9 cellular contexts compared by ENCODE assay signal in the genomic region with DNA sequence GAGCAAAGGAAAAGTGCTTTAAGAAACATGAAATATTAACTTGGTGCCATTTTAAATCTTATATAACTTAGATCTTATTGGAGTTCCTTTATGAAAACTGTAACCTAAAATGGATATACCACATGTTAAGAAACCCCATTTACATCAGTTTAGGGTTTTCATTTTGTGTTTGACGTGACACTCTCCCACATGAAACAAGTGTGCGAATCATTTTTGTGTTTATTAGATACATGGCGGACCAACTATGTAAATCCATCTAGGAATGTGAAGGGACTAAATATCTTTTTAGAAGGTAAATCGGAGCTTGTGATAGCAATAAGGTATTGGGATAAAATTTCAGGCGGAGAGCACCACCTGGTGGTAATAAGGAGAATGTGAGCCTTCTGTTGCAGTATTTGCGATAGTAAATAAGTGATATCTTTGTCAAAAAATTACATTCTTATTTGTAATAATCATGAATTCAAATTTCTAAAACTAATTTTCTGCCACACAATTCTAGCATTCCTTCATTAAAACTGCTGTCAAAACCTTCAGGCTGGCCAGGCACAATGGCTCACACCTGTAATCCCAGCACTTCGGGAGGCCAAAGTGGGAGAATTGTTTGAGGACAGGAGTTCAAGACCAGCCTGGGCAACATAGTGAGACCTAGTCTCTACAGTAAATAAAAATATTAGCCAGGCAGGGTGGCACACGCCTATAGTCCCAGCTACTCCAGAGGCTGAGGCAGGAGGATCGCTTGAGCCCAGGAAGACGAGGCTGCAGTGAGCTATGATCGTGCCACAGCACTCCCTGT. TPM values are rescaled to one million over a fixed set of nuclear protein-coding genes. Genes with fewer than 3 reads are reported as not detected.
DNase-seq lines count a peak whose midpoint lies in the region; ATAC-seq, FAIRE-seq and TF ChIP-seq lines count a peak whose summit lies in the region.
"Had no signal": no experiment of that assay in that cellular context is flagged by ENCODE, and none has a peak within 500 bp of the region (broad histone marks: within the 10 kb centered on the region; RNA-seq: fewer than 3 reads in every experiment).

No MANE protein-coding gene starts in this region.

- H3K9me3 ChIP-seq in psoas muscle = no peaks in the 10 kb centered on the region
- H3K9me3 ChIP-seq: SJSA1 had no signal

- H3K27me3 Mint-ChIP-seq in activated T-cell treated with anti-CD3 and anti-CD28 coated beads, Interleukin-2, amount 50 U/mL, for 72 hours (ENCODE audit: low read depth) = no peaks in the 10 kb centered on the region

- WGBS in psoas muscle, 3 donors = 48 to 53% (median 49%) methylated on average over 11 of the region's 11 CpGs

- peak overlapping the region; percentile 56 to 77 for H3K4me3 Mint-ChIP-seq in activated T-cell treated with anti-CD3 and anti-CD28 coated beads, Interleukin-2, amount 50 U/mL, for 72 hours

- peaks cover 0 to 2% of the 10 kb centered on the region in 2 donors for H3K9me3 Mint-ChIP-seq in activated T-cell treated with anti-CD3 and anti-CD28 coated beads, Interleukin-2, amount 50 U/mL, for 72 hours

- H3K27ac ChIP-seq in psoas muscle = no peak overlapping the region
- H3K27ac ChIP-seq: SJSA1 had no signal

- ATAC-seq in activated T-cell treated with anti-CD3 and anti-CD28 coated beads, Interleukin-2, amount 50 U/mL, for 72 hours (replicated peaks in 1 of 2) = peak; percentile 20 to 28
- peak in 2 of 4 donors; percentile 67 to 77 for ATAC-seq in psoas muscle
- no peak for ATAC-seq in HG03457 (IDR thresholded peaks at IDR 0.05; ENCODE audit: unreplicated experiment)
- no peak for ATAC-seq in GM18502 (IDR thresholded peaks at IDR 0.05; ENCODE audit: poor library complexity, unreplicated experiment)

- peak overlapping the region; percentile 93 for H3K27ac Mint-ChIP-seq in activated T-cell treated with anti-CD3 and anti-CD28 coated beads, Interleukin-2, amount 50 U/mL, for 72 hours

- intact Hi-C loops in psoas muscle (cut with DNase I) = loop anchor here (2.0 to 5.0 kb wide), 3 partner anchors 68 to 260 kb away; no protein-coding TSS in a partner anchor

- H3K4me1 Mint-ChIP-seq in activated T-cell treated with anti-CD3 and anti-CD28 coated beads, Interleukin-2, amount 50 U/mL, for 72 hours (ENCODE audit: low read depth) = peaks cover 72% of the 10 kb centered on the region

- DNase-seq in CD1c-positive myeloid dendritic cell (ENCODE audit: extremely low spot score) (peak; percentile 77), GM18507 (ENCODE audit: extremely low spot score, insufficient read length, low read depth) (no peak), NCI-H446 (lab: John Stamatoyannopoulos, UW) (peak; percentile 60 to 65), foreskin fibroblast (peak; percentile 42 to 81), psoas muscle (no peak)
- peak in 1 of 2 donors; percentile 32 for DNase-seq in activated T-cell treated with anti-CD3 and anti-CD28 coated beads, Interleukin-2, amount 50 U/mL, for 72 hours

- H3K4me3 ChIP-seq in foreskin fibroblast (ENCODE audit: low read depth in 1 of 2, low read length in 2 of 2) (no peak overlapping the region), psoas muscle (peak overlapping the region; percentile 13)
- H3K4me3 ChIP-seq: SJSA1 had no signal

- peak; percentile 63 for TF ChIP-seq CTCF in foreskin fibroblast (IDR thresholded peaks at IDR 0.05; ENCODE audit: low read depth, low read length)
- TF ChIP-seq CTCF in psoas muscle (IDR thresholded peaks at IDR 0.05) = peak; percentile 88

- FAIRE-seq in GM18507 (lab: Jason Lieb, UNC) = peak; percentile 89

- peaks cover 0 to 20% of the 10 kb centered on the region in 2 donors for H3K36me3 ChIP-seq in psoas muscle (ENCODE audit: insufficient read depth in 1 of 2, low read depth in 1 of 2)

- H3K27me3 ChIP-seq in psoas muscle (ENCODE audit: insufficient read depth in 3 of 3, low read length in 2 of 3) = no peaks in the 10 kb centered on the region
- H3K27me3 ChIP-seq: SJSA1 had no signal

- H3K4me1 ChIP-seq in psoas muscle = no peaks in the 10 kb centered on the region
- H3K4me1 ChIP-seq: SJSA1 had no signal

- peaks cover 19 to 44% of the 10 kb centered on the region in 2 donors for H3K36me3 Mint-ChIP-seq in activated T-cell treated with anti-CD3 and anti-CD28 coated beads, Interleukin-2, amount 50 U/mL, for 72 hours (ENCODE audit: insufficient read depth in 2 of 2)

RNA-seq across cellular contexts. Expression of a gene that starts 31.3 kb away (rescaled TPM):
- total RNA-seq in activated T-cell treated with anti-CD3 and anti-CD28 coated beads, Interleukin-2, amount 50 U/mL, for 72 hours = 100 to 1,000 TPM; 487 to 586 TPM
- total RNA-seq in psoas muscle = 10 to 100 TPM in 3 of 4 donors, 1 to 10 TPM in 1; 6.9 to 35.0 (median 15.3) TPM
- polyA plus RNA-seq in psoas muscle = 10 to 100 TPM; 18.0 to 32.2 (median 18.4) TPM

RNA-seq across cellular contexts. Expression of a gene that starts 45.4 kb away (rescaled TPM):
- 1 to 10 TPM; 7.4 to 7.9 TPM for total RNA-seq in activated T-cell treated with anti-CD3 and anti-CD28 coated beads, Interleukin-2, amount 50 U/mL, for 72 hours
- under 1 TPM; 0.32 to 0.86 (median 0.49) TPM for total RNA-seq in psoas muscle
- 1 to 10 TPM in 2 of 3 donors, under 1 TPM in 1; 0.25 to 1.4 (median 1.1) TPM for polyA plus RNA-seq in psoas muscle

Comparison
In these comparisons a context has a peak if more than half of its experiments do, and no peak if none do; other contexts are left out.
1. DNase-seq: peak in CD1c-positive myeloid dendritic cell (single experiment), NCI-H446 (2 of 2) and foreskin fibroblast (2 of 2); none in GM18507 (single experiment) and psoas muscle (0 of 2).
2. ATAC-seq: peak in activated T-cell treated with anti-CD3 and anti-CD28 coated beads, Interleukin-2, amount 50 U/mL, for 72 hours (2 of 2); none in HG03457 (single experiment) and GM18502 (single experiment).
3. RNA of a gene that starts 31.3 kb away (total RNA-seq): 487 to 586 TPM in activated T-cell treated with anti-CD3 and anti-CD28 coated beads, Interleukin-2, amount 50 U/mL, for 72 hours; 6.9 to 35.0 TPM in psoas muscle; every median in the first group is over 10 times any median in the second.
4. RNA of a gene that starts 45.4 kb away (total RNA-seq): 7.4 to 7.9 TPM in activated T-cell treated with anti-CD3 and anti-CD28 coated beads, Interleukin-2, amount 50 U/mL, for 72 hours; 0.32 to 0.86 TPM in psoas muscle; every median in the first group is over 4 times any median in the second.